Comparison of ENCODE assay signal across 26 cellular contexts in genomic region chr17:63753215-63753614, GRCh38. TPM values are rescaled to one million over a fixed set of nuclear protein-coding genes. Genes with fewer than 3 reads are reported as not detected.
DNase-seq lines count a peak whose midpoint lies in the region; ATAC-seq, FAIRE-seq and TF ChIP-seq lines count a peak whose summit lies in the region.
"Had no signal": no experiment of that assay in that cellular context is flagged by ENCODE, and none has a peak within 500 bp of the region (broad histone marks: within the 10 kb centered on the region; RNA-seq: fewer than 3 reads in every experiment).

No MANE protein-coding gene starts in this region.

- no peaks in the 10 kb centered on the region for H3K9me1 ChIP-seq in K562 (ENCODE audit: control insufficient read depth, insufficient read depth, low read length)

- no peaks in the 10 kb centered on the region for H3K9me3 ChIP-seq in K562 (replicated peaks; ENCODE audit: control insufficient read depth, insufficient read depth, low read depth, low read length)
- H3K9me3 ChIP-seq: colonic mucosa, esophagus muscularis mucosa, gastroesophageal sphincter, left lung, thoracic aorta had no signal

- no peaks in the 10 kb centered on the region for H3K27me3 Mint-ChIP-seq in activated naive CD4-positive, alpha-beta T cell treated with anti-CD3 and anti-CD28 coated beads, Interleukin-2, amount 10 ng/mL, durations not matched to agents 7 days and 5 days
- H3K27me3 Mint-ChIP-seq in activated CD8-positive, alpha-beta memory T cell treated with anti-CD3 and anti-CD28 coated beads, Interleukin-2, amount 10 ng/mL, durations not matched to agents 7 days and 5 days: no peaks in the 10 kb centered on the region
- H3K27me3 Mint-ChIP-seq: CD4-positive, alpha-beta memory T cell; naive thymus-derived CD8-positive, alpha-beta T cell; stimulated activated naive B cell treated with anti-CD40 and anti-IgM and Interleukin-4, amounts not matched to agents 10 μg/mL and 1 μg/mL and 100 μg/mL, for 72 hours; T-cell had no signal

- no peak for TF ChIP-seq CTCF in K562 (IDR thresholded peaks at IDR 0.05 in 2 of 3, conservative IDR thresholded peaks at IDR 0.05 in 1 of 3; ENCODE audit: insufficient read depth in 2 of 3, low read depth in 1 of 3, low read length in 3 of 3)

- no peak for FAIRE-seq in K562 (lab: Jason Lieb, UNC)
- FAIRE-seq: bronchial epithelial cell had no signal

- TF ChIP-seq RAD21 in K562 (CRISPR knock-in tag; conservative IDR thresholded peaks at IDR 0.05 in 1 of 2, IDR thresholded peaks at IDR 0.05 in 1 of 2): no peak

- POLR2A ChIA-PET in K562 (lab: Yijun Ruan, JAX): interaction anchor here (1.2 kb wide), 1 partner anchor 11 kb away, joined by 3 read pairs; no protein-coding TSS in a partner anchor

- H3K27me3 ChIP-seq in K562 (ENCODE audit: control insufficient read depth in 2 of 2, insufficient read depth in 2 of 2, low read length in 2 of 2): no peaks in the 10 kb centered on the region
- H3K27me3 ChIP-seq: colonic mucosa, esophagus muscularis mucosa, gastroesophageal sphincter, left lung had no signal

- CTCF ChIA-PET in activated naive CD4-positive, alpha-beta T cell treated with anti-CD3 and anti-CD28 coated beads, Interleukin-2, amount 10 ng/mL, durations not matched to agents 7 days and 5 days (lab: Charles Lee): interaction anchor here (1.1 kb wide), 1 partner anchor 20 kb away, joined by 3 read pairs; the partner anchor contains the start of genes CCDC47 and DDX42
- CTCF ChIA-PET in K562 (lab: Yijun Ruan, JAX; ENCODE audit: low intra/inter-chr PET ratio): no interaction called here
- CTCF ChIA-PET in activated CD8-positive, alpha-beta memory T cell treated with anti-CD3 and anti-CD28 coated beads, Interleukin-2, amount 10 ng/mL, durations not matched to agents 7 days and 5 days (lab: Charles Lee): no interaction called here

- no peak overlapping the region for H3K27ac ChIP-seq in K562 (ENCODE audit: extremely low read depth, low read depth, low read length)
- H3K27ac ChIP-seq: colonic mucosa, esophagus muscularis mucosa, gastroesophageal sphincter, thoracic aorta had no signal

- no peak overlapping the region for H3K4me3 Mint-ChIP-seq in activated naive CD4-positive, alpha-beta T cell treated with anti-CD3 and anti-CD28 coated beads, Interleukin-2, amount 10 ng/mL, durations not matched to agents 7 days and 5 days
- H3K4me3 Mint-ChIP-seq in stimulated activated effector memory CD8-positive, alpha-beta T cell treated with anti-CD3 and anti-CD28 coated beads, Interleukin-12 subunit alpha, Interleukin-12 subunit beta, amount 100 ng/mL, for 72 hours: no peak overlapping the region
- H3K4me3 Mint-ChIP-seq in activated CD8-positive, alpha-beta memory T cell treated with anti-CD3 and anti-CD28 coated beads, Interleukin-2, amount 10 ng/mL, durations not matched to agents 7 days and 5 days: no peak overlapping the region
- H3K4me3 Mint-ChIP-seq: mesothelial cell of epicardium; naive thymus-derived CD8-positive, alpha-beta T cell; stimulated activated naive B cell treated with anti-CD40 and anti-IgM and Interleukin-4, amounts not matched to agents 10 μg/mL and 1 μg/mL and 100 μg/mL, for 72 hours; T-cell had no signal

- no peak overlapping the region for H2AFZ ChIP-seq in K562 (ENCODE audit: low read depth, low read length)

- H4K20me1 ChIP-seq in K562 (replicated peaks; ENCODE audit: control insufficient read depth, insufficient read depth, low read length): no peaks in the 10 kb centered on the region

- peaks cover 85% of the 10 kb centered on the region for H3K36me3 ChIP-seq in K562 (ENCODE audit: control insufficient read depth, insufficient read depth, low read length)
- H3K36me3 ChIP-seq: colonic mucosa had no signal

- ATAC-seq in K562 (no peak), GM21515 (IDR thresholded peaks at IDR 0.05; ENCODE audit: unreplicated experiment) (no peak)
- no peak for ATAC-seq in stimulated activated effector memory CD8-positive, alpha-beta T cell treated with anti-CD3 and anti-CD28 coated beads, Interleukin-12 subunit alpha, Interleukin-12 subunit beta, amount 100 ng/mL, for 72 hours
- ATAC-seq in activated CD8-positive, alpha-beta memory T cell treated with anti-CD3 and anti-CD28 coated beads, Interleukin-2, amount 10 ng/mL, durations not matched to agents 7 days and 5 days: no peak
- ATAC-seq: gastroesophageal sphincter; left lung; naive thymus-derived CD8-positive, alpha-beta T cell; Panc1; stimulated activated naive B cell treated with anti-CD40 and anti-IgM and Interleukin-4, amounts not matched to agents 10 μg/mL and 1 μg/mL and 100 μg/mL, for 72 hours; T-cell had no signal

- TF ChIP-seq EP300 in K562 (IDR thresholded peaks at IDR 0.05; ENCODE audit: low read length): no peak

- 0 out of 3 replicates have a peak, but pooled peaks cover 6% of the 10 kb centered on the region for H3K79me2 ChIP-seq in K562 (ENCODE audit: control insufficient read depth, insufficient read depth, low read length)

- 94% methylated on average over 1 of the region's 1 CpG for WGBS in K562 (ENCODE audit: insufficient coverage, low coverage, missing lambda C conversion rate)

- no peak overlapping the region for H3K9ac ChIP-seq in K562 (ENCODE audit: insufficient read depth in 1 of 2, low read depth in 2 of 2, low read length in 2 of 2)

- no TSS peak for BruUV-seq in K562 (replicated peaks; lab: Mats Ljungman, UMichigan)

- H3K4me3 ChIP-seq in K562: no peak overlapping the region
- H3K4me3 ChIP-seq: colonic mucosa, esophagus muscularis mucosa, gastroesophageal sphincter, left lung, thoracic aorta had no signal

- DNase-seq in activated naive CD4-positive, alpha-beta T cell treated with anti-CD3 and anti-CD28 coated beads, Interleukin-2, amount 10 ng/mL, durations not matched to agents 7 days and 5 days: no peak
- DNase-seq in activated naive CD4-positive, alpha-beta T cell treated with anti-CD3 and anti-CD28 coated beads, Interleukin-2, amount 50 U/mL, for 16 hours: no peak
- DNase-seq in NOMO-1 treated with DMSO at 0.1 percent for 48 hours (lab: John Stamatoyannopoulos, UW; ENCODE audit: unreplicated experiment) (peak; percentile 45), K562 (ENCODE audit: extremely low read depth in 1 of 4, low spot score in 3 of 4) (no peak)
- no peak for DNase-seq in stimulated activated effector memory CD8-positive, alpha-beta T cell treated with anti-CD3 and anti-CD28 coated beads, Interleukin-12 subunit alpha, Interleukin-12 subunit beta, amount 100 ng/mL, for 72 hours (ENCODE audit: low spot score in 2 of 2)
- DNase-seq in activated CD8-positive, alpha-beta memory T cell treated with anti-CD3 and anti-CD28 coated beads, Interleukin-2, amount 10 ng/mL, durations not matched to agents 7 days and 5 days: no peak
- DNase-seq: activated CD4-positive, alpha-beta T cell treated with anti-CD3 and anti-CD28 coated beads for 48 hours; activated gamma-delta T cell; CD4-positive, alpha-beta memory T cell; colonic mucosa; hypothalamus; left lung; naive thymus-derived CD8-positive, alpha-beta T cell; NCI-H1417 treated with DMSO at 0.1 percent for 48 hours; retina; SHP77 treated with DMSO at 0.1 percent for 48 hours; stimulated activated CD4-positive, alpha-beta T cell treated with anti-CD3 and anti-CD28 coated beads, Interleukin-2, amount 100 ng/mL, for 48 hours; stimulated activated naive B cell treated with anti-CD40 and anti-IgM and Interleukin-4, amounts not matched to agents 10 μg/mL and 1 μg/mL and 100 μg/mL, for 72 hours; T-cell had no signal

- H3K4me1 Mint-ChIP-seq in activated naive CD4-positive, alpha-beta T cell treated with anti-CD3 and anti-CD28 coated beads, Interleukin-2, amount 10 ng/mL, durations not matched to agents 7 days and 5 days: peaks cover 20% of the 10 kb centered on the region
- H3K4me1 Mint-ChIP-seq in stimulated activated effector memory CD8-positive, alpha-beta T cell treated with anti-CD3 and anti-CD28 coated beads, Interleukin-12 subunit alpha, Interleukin-12 subunit beta, amount 100 ng/mL, for 72 hours: peaks cover 13% of the 10 kb centered on the region
- peaks cover 10% of the 10 kb centered on the region for H3K4me1 Mint-ChIP-seq in activated CD8-positive, alpha-beta memory T cell treated with anti-CD3 and anti-CD28 coated beads, Interleukin-2, amount 10 ng/mL, durations not matched to agents 7 days and 5 days
- H3K4me1 Mint-ChIP-seq: mesothelial cell of epicardium had no signal

- in situ Hi-C loops in K562 (cut with MboI): no loop called here

- H3K4me1 ChIP-seq in K562 (replicated peaks in 1 of 2; ENCODE audit: control insufficient read depth in 2 of 2, insufficient read depth in 2 of 2, low read length in 2 of 2): no peaks in the 10 kb centered on the region
- H3K4me1 ChIP-seq: colonic mucosa, esophagus muscularis mucosa, gastroesophageal sphincter had no signal

- intact Hi-C loops in K562 (cut with micrococcal nuclease): no loop called here

- H3K27ac Mint-ChIP-seq in activated naive CD4-positive, alpha-beta T cell treated with anti-CD3 and anti-CD28 coated beads, Interleukin-2, amount 10 ng/mL, durations not matched to agents 7 days and 5 days: peak overlapping the region; percentile 17
- H3K27ac Mint-ChIP-seq in stimulated activated effector memory CD8-positive, alpha-beta T cell treated with anti-CD3 and anti-CD28 coated beads, Interleukin-12 subunit alpha, Interleukin-12 subunit beta, amount 100 ng/mL, for 72 hours: peak overlapping the region; percentile 76
- no peak overlapping the region for H3K27ac Mint-ChIP-seq in activated CD8-positive, alpha-beta memory T cell treated with anti-CD3 and anti-CD28 coated beads, Interleukin-2, amount 10 ng/mL, durations not matched to agents 7 days and 5 days
- H3K27ac Mint-ChIP-seq: mesothelial cell of epicardium; stimulated activated naive B cell treated with anti-CD40 and anti-IgM and Interleukin-4, amounts not matched to agents 10 μg/mL and 1 μg/mL and 100 μg/mL, for 72 hours had no signal

- TF ChIP-seq POLR2A in K562 (conservative IDR thresholded peaks at IDR 0.05): no peak

- H3K4me2 ChIP-seq in K562 (ENCODE audit: insufficient read depth, low read length): no peak overlapping the region

- peaks cover 52% of the 10 kb centered on the region for H3K36me3 Mint-ChIP-seq in activated naive CD4-positive, alpha-beta T cell treated with anti-CD3 and anti-CD28 coated beads, Interleukin-2, amount 10 ng/mL, durations not matched to agents 7 days and 5 days
- peaks cover 100% of the 10 kb centered on the region for H3K36me3 Mint-ChIP-seq in stimulated activated effector memory CD8-positive, alpha-beta T cell treated with anti-CD3 and anti-CD28 coated beads, Interleukin-12 subunit alpha, Interleukin-12 subunit beta, amount 100 ng/mL, for 72 hours
- peaks cover 54% of the 10 kb centered on the region for H3K36me3 Mint-ChIP-seq in activated CD8-positive, alpha-beta memory T cell treated with anti-CD3 and anti-CD28 coated beads, Interleukin-2, amount 10 ng/mL, durations not matched to agents 7 days and 5 days

- no peaks in the 10 kb centered on the region for H3K9me3 Mint-ChIP-seq in activated naive CD4-positive, alpha-beta T cell treated with anti-CD3 and anti-CD28 coated beads, Interleukin-2, amount 10 ng/mL, durations not matched to agents 7 days and 5 days
- no peaks in the 10 kb centered on the region for H3K9me3 Mint-ChIP-seq in stimulated activated effector memory CD8-positive, alpha-beta T cell treated with anti-CD3 and anti-CD28 coated beads, Interleukin-12 subunit alpha, Interleukin-12 subunit beta, amount 100 ng/mL, for 72 hours
- H3K9me3 Mint-ChIP-seq in activated CD8-positive, alpha-beta memory T cell treated with anti-CD3 and anti-CD28 coated beads, Interleukin-2, amount 10 ng/mL, durations not matched to agents 7 days and 5 days (ENCODE audit: low read depth): no peaks in the 10 kb centered on the region
- H3K9me3 Mint-ChIP-seq: CD4-positive, alpha-beta memory T cell; mesothelial cell of epicardium; naive thymus-derived CD8-positive, alpha-beta T cell; stimulated activated naive B cell treated with anti-CD40 and anti-IgM and Interleukin-4, amounts not matched to agents 10 μg/mL and 1 μg/mL and 100 μg/mL, for 72 hours; T-cell had no signal

RNA-seq across cellular contexts. Expression of gene STRADA, which starts 11.6 kb away (rescaled TPM):
- total RNA-seq in K562 (2011; cell fraction: chromatin; rRNA removed; ENCODE audit: low replicate concordance): 114 and 163 TPM in 2 replicates
- total RNA-seq in K562 (2011; cell fraction: nucleolus; rRNA removed): 45.9 and 52.5 TPM in 2 replicates
- 91.0 and 162 TPM in 2 replicates for total RNA-seq in K562 (2011; cell fraction: nucleoplasm; rRNA removed)
- 10.6 and 12.9 TPM in 2 replicates for total RNA-seq in K562 (2014; rRNA removed)
- total RNA-seq in K562 (2014; rRNA removed; fragmentation: Illumina TruSeq; extraction: Trizol): 19.4 and 21.5 TPM in 2 replicates
- total RNA-seq in K562 (2015; rRNA removed; fragmentation: Illumina TruSeq; extraction: Trizol): 18.7 and 20.5 TPM in 2 replicates
- total RNA-seq in K562 (2021): 21.2 and 22.5 TPM in 2 replicates
- polyA plus RNA-seq in K562 (2011; rRNA removed): 33.0 and 46.3 TPM in 2 replicates
- polyA plus RNA-seq in K562 (2011; cell fraction: cytosol; rRNA removed): 24.1 and 25.3 TPM in 2 replicates
- 88.9 and 93.8 TPM in 2 replicates for polyA plus RNA-seq in K562 (2011; cell fraction: nucleus; rRNA removed)
- polyA plus RNA-seq in K562 (2012): 26.8 and 31.1 TPM in 2 replicates
- polyA plus RNA-seq in K562 (2014; fragmentation: Illumina TruSeq; extraction: Trizol): 28.9 and 30.4 TPM in 2 replicates
- polyA plus RNA-seq in K562 (2014; fragmentation: Nextera tagmentation; extraction: Ambion mirVana): 10 to 100 TPM in 1 of 2 experiments, 1 to 10 TPM in 1; 6.6 to 12.5 TPM
- polyA plus RNA-seq in K562 (2014; rRNA removed): 19.6 and 20.2 TPM in 2 replicates
- polyA minus RNA-seq in K562 (2011; rRNA and poly(A)+ RNA removed): 36.9 and 43.2 TPM in 2 replicates
- polyA minus RNA-seq in K562 (2011; cell fraction: cytosol; rRNA and poly(A)+ RNA removed): 8.1 and 13.3 TPM in 2 replicates
- polyA minus RNA-seq in K562 (2011; cell fraction: nucleus; rRNA and poly(A)+ RNA removed): 21.5 and 34.3 TPM in 2 replicates
- total RNA-seq in activated CD8-positive, alpha-beta memory T cell treated with anti-CD3 and anti-CD28 coated beads, Interleukin-2, amount 10 ng/mL, durations not matched to agents 7 days and 5 days: 10 to 100 TPM; 59.9 to 76.8 TPM

RNA-seq across cellular contexts. Expression of gene CCDC47, which starts 20.2 kb away (rescaled TPM):
- 103 and 222 TPM in 2 replicates for total RNA-seq in K562 (2011; cell fraction: chromatin; rRNA removed; ENCODE audit: low replicate concordance)
- 69.7 and 88.4 TPM in 2 replicates for total RNA-seq in K562 (2011; cell fraction: nucleolus; rRNA removed)
- total RNA-seq in K562 (2011; cell fraction: nucleoplasm; rRNA removed): 122 and 142 TPM in 2 replicates
- total RNA-seq in K562 (2014; rRNA removed): 97.4 and 106 TPM in 2 replicates
- 135 and 153 TPM in 2 replicates for total RNA-seq in K562 (2014; rRNA removed; fragmentation: Illumina TruSeq; extraction: Trizol)
- total RNA-seq in K562 (2015; rRNA removed; fragmentation: Illumina TruSeq; extraction: Trizol): 135 and 138 TPM in 2 replicates
- 104 and 118 TPM in 2 replicates for total RNA-seq in K562 (2021)
- 91.4 and 138 TPM in 2 replicates for polyA plus RNA-seq in K562 (2011; rRNA removed)
- polyA plus RNA-seq in K562 (2011; cell fraction: cytosol; rRNA removed): 24.9 and 47.4 TPM in 2 replicates
- polyA plus RNA-seq in K562 (2011; cell fraction: nucleus; rRNA removed): 27.4 and 34.6 TPM in 2 replicates
- polyA plus RNA-seq in K562 (2012): 76.4 and 96.4 TPM in 2 replicates
- 142 and 162 TPM in 2 replicates for polyA plus RNA-seq in K562 (2014; fragmentation: Illumina TruSeq; extraction: Trizol)
- polyA plus RNA-seq in K562 (2014; fragmentation: Nextera tagmentation; extraction: Ambion mirVana): 10 to 100 TPM; 15.5 to 20.5 TPM
- polyA plus RNA-seq in K562 (2014; rRNA removed): 122 and 125 TPM in 2 replicates
- 174 and 206 TPM in 2 replicates for polyA minus RNA-seq in K562 (2011; rRNA and poly(A)+ RNA removed)
- polyA minus RNA-seq in K562 (2011; cell fraction: cytosol; rRNA and poly(A)+ RNA removed): 41.3 and 67.3 TPM in 2 replicates
- polyA minus RNA-seq in K562 (2011; cell fraction: nucleus; rRNA and poly(A)+ RNA removed): 19.8 and 35.3 TPM in 2 replicates
- total RNA-seq in activated CD8-positive, alpha-beta memory T cell treated with anti-CD3 and anti-CD28 coated beads, Interleukin-2, amount 10 ng/mL, durations not matched to agents 7 days and 5 days: 10 to 100 TPM; 55.7 to 71.1 TPM

RNA-seq across cellular contexts. Expression of gene DDX42, which starts 20.8 kb away (rescaled TPM):
- 286 and 625 TPM in 2 replicates for total RNA-seq in K562 (2011; cell fraction: chromatin; rRNA removed; ENCODE audit: low replicate concordance)
- total RNA-seq in K562 (2011; cell fraction: nucleolus; rRNA removed): 95.6 and 105 TPM in 2 replicates
- total RNA-seq in K562 (2011; cell fraction: nucleoplasm; rRNA removed): 194 and 282 TPM in 2 replicates
- total RNA-seq in K562 (2014; rRNA removed) (54.0 and 65.1 TPM in 2 replicates), K562 (2014; rRNA removed; fragmentation: Illumina TruSeq; extraction: Trizol) (74.6 and 82.9 TPM in 2 replicates), K562 (2015; rRNA removed; fragmentation: Illumina TruSeq; extraction: Trizol) (80.9 and 87.6 TPM in 2 replicates), K562 (2021) (92.0 and 93.7 TPM in 2 replicates)
- polyA plus RNA-seq in K562 (2011; rRNA removed) (121 and 149 TPM in 2 replicates), K562 (2014; fragmentation: Illumina TruSeq; extraction: Trizol) (128 and 133 TPM in 2 replicates), K562 (2014; fragmentation: Nextera tagmentation; extraction: Ambion mirVana) (10 to 100 TPM; 16.5 to 28.4 TPM), K562 (2014; rRNA removed) (110 and 127 TPM in 2 replicates)
- polyA plus RNA-seq in K562 (2011; cell fraction: cytosol; rRNA removed): 26.3 and 46.1 TPM in 2 replicates
- polyA plus RNA-seq in K562 (2011; cell fraction: nucleus; rRNA removed): 277 and 361 TPM in 2 replicates
- polyA plus RNA-seq in K562 (2012): 76.8 and 90.5 TPM in 2 replicates
- polyA minus RNA-seq in K562 (2011; rRNA and poly(A)+ RNA removed): 144 and 149 TPM in 2 replicates
- polyA minus RNA-seq in K562 (2011; cell fraction: cytosol; rRNA and poly(A)+ RNA removed): 49.8 and 56.9 TPM in 2 replicates
- 82.4 and 167 TPM in 2 replicates for polyA minus RNA-seq in K562 (2011; cell fraction: nucleus; rRNA and poly(A)+ RNA removed)
- total RNA-seq in activated CD8-positive, alpha-beta memory T cell treated with anti-CD3 and anti-CD28 coated beads, Interleukin-2, amount 10 ng/mL, durations not matched to agents 7 days and 5 days: 100 to 1,000 TPM; 121 to 123 TPM

RNA-seq across cellular contexts. Expression of gene LIMD2, which starts 53.3 kb away (rescaled TPM):
- total RNA-seq in K562 (2011; cell fraction: chromatin; rRNA removed; ENCODE audit: low replicate concordance): 3.2 and 10.4 TPM in 2 replicates
- 9.2 and 10.3 TPM in 2 replicates for total RNA-seq in K562 (2011; cell fraction: nucleolus; rRNA removed)
- 4.0 and 4.8 TPM in 2 replicates for total RNA-seq in K562 (2011; cell fraction: nucleoplasm; rRNA removed)
- 7.6 and 8.7 TPM in 2 replicates for total RNA-seq in K562 (2014; rRNA removed)
- total RNA-seq in K562 (2014; rRNA removed; fragmentation: Illumina TruSeq; extraction: Trizol): 0.70 and 0.76 TPM in 2 replicates
- total RNA-seq in K562 (2015; rRNA removed; fragmentation: Illumina TruSeq; extraction: Trizol): 2.1 and 2.7 TPM in 2 replicates
- 8.7 and 11.2 TPM in 2 replicates for total RNA-seq in K562 (2021)
- 5.6 and 5.8 TPM in 2 replicates for polyA plus RNA-seq in K562 (2011; rRNA removed)
- polyA plus RNA-seq in K562 (2011; cell fraction: cytosol; rRNA removed): 4.3 and 9.2 TPM in 2 replicates
- polyA plus RNA-seq in K562 (2011; cell fraction: nucleus; rRNA removed): 13.6 and 28.0 TPM in 2 replicates
- polyA plus RNA-seq in K562 (2012): 4.9 and 8.0 TPM in 2 replicates
- 2.8 and 4.9 TPM in 2 replicates for polyA plus RNA-seq in K562 (2014; fragmentation: Illumina TruSeq; extraction: Trizol)
- polyA plus RNA-seq in K562 (2014; fragmentation: Nextera tagmentation; extraction: Ambion mirVana): under 1 TPM; 0.07 to 0.18 TPM
- polyA plus RNA-seq in K562 (2014; rRNA removed): 8.7 and 11.1 TPM in 2 replicates
- polyA minus RNA-seq in K562 (2011; rRNA and poly(A)+ RNA removed): 0.88 and 0.93 TPM in 2 replicates
- polyA minus RNA-seq in K562 (2011; cell fraction: cytosol; rRNA and poly(A)+ RNA removed): 5.2 and 7.3 TPM in 2 replicates
- polyA minus RNA-seq in K562 (2011; cell fraction: nucleus; rRNA and poly(A)+ RNA removed): 5.6 and 7.0 TPM in 2 replicates
- 100 to 1,000 TPM; 303 to 356 TPM for total RNA-seq in activated CD8-positive, alpha-beta memory T cell treated with anti-CD3 and anti-CD28 coated beads, Interleukin-2, amount 10 ng/mL, durations not matched to agents 7 days and 5 days
